15 cellular contexts compared by ENCODE assay signal in the genomic region with DNA sequence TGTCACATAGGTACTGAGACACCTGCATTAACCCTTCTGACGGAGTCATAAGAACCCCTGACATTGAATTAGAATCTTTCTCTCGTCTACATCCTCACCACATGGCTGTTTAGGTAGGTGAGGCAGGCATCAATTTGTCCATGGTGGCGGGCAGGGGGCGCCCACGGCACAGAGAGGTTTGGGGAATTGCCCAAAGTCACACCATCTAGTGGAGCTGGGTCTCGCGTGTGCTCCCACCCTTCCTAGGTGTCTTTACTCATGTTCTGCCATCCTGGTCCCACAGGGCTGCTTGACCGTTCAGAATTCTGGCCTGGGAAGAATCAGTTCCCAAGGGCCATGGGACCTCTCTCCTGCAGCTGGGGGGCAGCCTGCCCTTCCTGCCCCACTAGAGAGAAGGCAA. TPM values are rescaled to one million over a fixed set of nuclear protein-coding genes. Genes with fewer than 3 reads are reported as not detected.
DNase-seq lines count a peak whose midpoint lies in the region; ATAC-seq, FAIRE-seq and TF ChIP-seq lines count a peak whose summit lies in the region.
"Had no signal": no experiment of that assay in that cellular context is flagged by ENCODE, and none has a peak within 500 bp of the region (broad histone marks: within the 10 kb centered on the region; RNA-seq: fewer than 3 reads in every experiment).

No MANE protein-coding gene starts in this region.

- H3K36me3 ChIP-seq in left ventricle myocardium inferior, result no peaks in the 10 kb centered on the region
- H3K36me3 ChIP-seq in GM12878 (ENCODE audit: control insufficient read depth in 2 of 2, insufficient read depth in 2 of 2, low read length in 1 of 2), result no peaks in the 10 kb centered on the region
- H3K36me3 ChIP-seq: prostate gland had no signal

- no peak overlapping the region for H2AFZ ChIP-seq in GM12878 (ENCODE audit: control insufficient read depth, low read depth, low read length)

- TF ChIP-seq POLR2A in GM12878 (IDR thresholded peaks at IDR 0.05; ENCODE audit: low read depth, low read length), result no peak

- no peak for TF ChIP-seq CTCF in left ventricle myocardium inferior (IDR thresholded peaks at IDR 0.05; ENCODE audit: borderline replicate concordance)
- TF ChIP-seq CTCF in GM12878 (IDR thresholded peaks at IDR 0.05 in 2 of 3, conservative IDR thresholded peaks at IDR 0.05 in 1 of 3; ENCODE audit: control insufficient read depth in 2 of 3, extremely low read depth in 1 of 3, insufficient read depth in 1 of 3, low read depth in 3 of 3, low read length in 3 of 3), result peak; percentile 39 to 53 (median 49); a peak in 4 of 6 replicates

- SMC1A ChIA-PET in GM12878 (lab: Charles Lee; ENCODE audit: uncharacterized antibody, unreplicated experiment), result interaction anchor here (1.1 to 2.1 kb wide), 7 partner anchors 10 to 274 kb away, joined by 3 to 8 read pairs (median 4); no protein-coding TSS in a partner anchor

- WGBS in GM12878 (ENCODE audit: insufficient coverage, insufficient replicate concordance, low lambda C conversion rate, missing lambda C conversion rate), result 44% methylated on average over 8 of the region's 8 CpGs

- H3K79me2 ChIP-seq in GM12878 (ENCODE audit: control insufficient read depth, insufficient read depth, low read length), result no peaks in the 10 kb centered on the region

- ATAC-seq in Right ventricle myocardium superior (ENCODE audit: poor library complexity) (no peak), GM12878 (peak; percentile 73), GM19452 (IDR thresholded peaks at IDR 0.05; ENCODE audit: unreplicated experiment) (no peak)
- ATAC-seq: body of pancreas had no signal

- no peak for TF ChIP-seq EP300 in GM12878 (IDR thresholded peaks at IDR 0.05; ENCODE audit: borderline replicate concordance in 1 of 2, control insufficient read depth in 1 of 2, low read depth in 2 of 2, low read length in 2 of 2)

- H3K27ac ChIP-seq in left ventricle myocardium inferior (replicated peaks) (peak overlapping the region; percentile 87), GM12878 (ENCODE audit: control insufficient read depth, insufficient read depth) (no peak overlapping the region)
- H3K27ac ChIP-seq: body of pancreas, prostate gland had no signal

- DNase-seq in left ventricle myocardium inferior, result no peak
- no peak for DNase-seq in Right ventricle myocardium superior
- no peak for DNase-seq in GM12878 (ENCODE audit: low read depth, low spot score)
- DNase-seq in ureter (ENCODE audit: low spot score), result no peak
- DNase-seq in medulla oblongata (ENCODE audit: extremely low spot score), result no peak
- DNase-seq: activated CD4-positive, CD25-positive, alpha-beta regulatory T cell treated with anti-CD3 and anti-CD28 coated beads, Interleukin-2, amount 50 U/mL, for 72 hours; body of pancreas; hypothalamus; NCI-H1105 treated with DMSO at 0.1 percent for 48 hours; NCI-H69; stimulated activated CD4-positive, alpha-beta T cell treated with anti-CD3 and anti-CD28 coated beads, Interleukin-4, amount 100 ng/mL, for 4 hours had no signal

- POLR2A ChIA-PET in GM12878 (lab: Charles Lee), result interaction anchor here (0.6 to 0.7 kb wide), 2 partner anchors 44 to 189 kb away, joined by 4 read pairs; no protein-coding TSS in a partner anchor

- H3K9me3 ChIP-seq in left ventricle myocardium inferior (replicated peaks) (no peaks in the 10 kb centered on the region), GM12878 (replicated peaks; ENCODE audit: control insufficient read depth, insufficient read depth, low read length) (no peaks in the 10 kb centered on the region)
- H3K9me3 ChIP-seq: body of pancreas, prostate gland had no signal

- H4K20me1 ChIP-seq in GM12878 (ENCODE audit: control insufficient read depth, insufficient read depth), result no peaks in the 10 kb centered on the region

- in situ Hi-C loops in GM12878 (cut with MboI), result no loop called here

- no peak overlapping the region for H3K4me3 ChIP-seq in left ventricle myocardium inferior
- H3K4me3 ChIP-seq in GM12878, result no peak overlapping the region
- H3K4me3 ChIP-seq: body of pancreas, prostate gland had no signal

- CTCF ChIA-PET in GM12878 (lab: Yijun Ruan, JAX), result interaction anchor here (0.6 to 6.1 kb wide), 14 partner anchors 10 to 276 kb away, joined by 3 to 30 read pairs (median 3); partner anchors contain the start of gene RHOV

- H3K9ac ChIP-seq in GM12878 (ENCODE audit: control insufficient read depth, insufficient read depth, low read length), result no peak overlapping the region

- H3K4me1 ChIP-seq in left ventricle myocardium inferior, result peaks cover 48% of the 10 kb centered on the region
- peaks cover 9% of the 10 kb centered on the region for H3K4me1 ChIP-seq in GM12878 (ENCODE audit: control insufficient read depth, insufficient read depth, low read length)
- H3K4me1 ChIP-seq: body of pancreas, prostate gland had no signal

- H3K27me3 ChIP-seq in left ventricle myocardium inferior (ENCODE audit: low read depth) (no peaks in the 10 kb centered on the region), GM12878 (replicated peaks in 1 of 2; ENCODE audit: control insufficient read depth in 2 of 2, insufficient read depth in 2 of 2, low read length in 1 of 2) (no peaks in the 10 kb centered on the region; a peak in 1 of 4 replicates)
- H3K27me3 ChIP-seq: body of pancreas had no signal

- RAD21 ChIA-PET in GM12878 (lab: Charles Lee; ENCODE audit: unreplicated experiment), result interaction anchor here (0.6 to 1.3 kb wide), 6 partner anchors 27 to 270 kb away, joined by 3 to 7 read pairs (median 3); no protein-coding TSS in a partner anchor

- H3K4me2 ChIP-seq in GM12878 (ENCODE audit: control insufficient read depth, insufficient read depth), result no peak overlapping the region

- no peak for FAIRE-seq in GM12878 (lab: Jason Lieb, UNC)
- FAIRE-seq: endometrium had no signal

- no TSS peak for BruUV-seq in GM12878 (replicated peaks; lab: Mats Ljungman, UMichigan)

- peak; percentile 24; the same call in 1 of the 2 replicates for TF ChIP-seq RAD21 in GM12878 (IDR thresholded peaks at IDR 0.05; ENCODE audit: insufficient read depth, low read depth, low read length)

- intact Hi-C loops in left ventricle myocardium inferior (cut with micrococcal nuclease) (no loop called here), Right ventricle myocardium superior (cut with DNase I) (no loop called here), GM12878 (cut with micrococcal nuclease; ENCODE audit: unreplicated experiment) (no loop called here)

RNA-seq across cellular contexts. Expression of gene DLL4, which starts 14.7 kb away (rescaled TPM):
- total RNA-seq in left ventricle myocardium inferior, result 11.1 TPM
- total RNA-seq in Right ventricle myocardium superior, result 10.7 TPM
- 8.1 and 8.2 TPM in 2 replicates for total RNA-seq in GM12878 (2013; cell fraction: nucleolus; rRNA removed)
- 0.05 TPM in 1 of 2 replicates, not detected in the other for total RNA-seq in GM12878 (2014; rRNA removed)
- total RNA-seq in GM12878 (2014; rRNA removed; fragmentation: Illumina TruSeq; extraction: Trizol), result 0.04 TPM in 1 of 2 replicates, not detected in the other
- total RNA-seq in GM12878 (2021), result 0.08 TPM in 1 of 2 replicates, not detected in the other
- polyA plus RNA-seq in GM12878 (2011; ENCODE audit: low read depth), result not detected
- polyA plus RNA-seq in GM12878 (2011; rRNA removed), result 0.10 and 0.12 TPM in 2 replicates
- 0.27 TPM in 2 replicates for polyA plus RNA-seq in GM12878 (2011; cell fraction: cytosol; rRNA removed)
- polyA plus RNA-seq in GM12878 (2011; cell fraction: nucleus; rRNA removed), result 0.69 and 0.99 TPM in 2 replicates
- polyA plus RNA-seq in GM12878 (2012), result 0.07 and 0.13 TPM in 2 replicates
- not detected in 2 replicates for polyA plus RNA-seq in GM12878 (2014; fragmentation: Illumina TruSeq; extraction: Trizol)
- polyA plus RNA-seq in GM12878 (2014; fragmentation: Nextera tagmentation; extraction: Ambion mirVana), result not detected
- 0.06 TPM in 1 of 2 replicates, not detected in the other for polyA plus RNA-seq in GM12878 (2014; rRNA removed)
- polyA plus RNA-seq in GM12878 (2016; fragmentation: Nextera tagmentation; extraction: Ambion mirVana), result under 1 TPM in 1 of 2 experiments, not detected in 1; 0.16 TPM
- polyA minus RNA-seq in GM12878 (2011; rRNA and poly(A)+ RNA removed), result 0.15 and 0.37 TPM in 2 replicates
- polyA minus RNA-seq in GM12878 (2011; cell fraction: cytosol; rRNA and poly(A)+ RNA removed), result not detected in 2 replicates
- 0.38 and 0.48 TPM in 2 replicates for polyA minus RNA-seq in GM12878 (2011; cell fraction: nucleus; rRNA and poly(A)+ RNA removed)
- total RNA-seq in ureter, result 15.2 TPM
- total RNA-seq: Daoy had no signal

RNA-seq across cellular contexts. Expression of gene VPS18, which starts 20.2 kb away (rescaled TPM):
- 21.3 TPM for total RNA-seq in left ventricle myocardium inferior
- 18.4 TPM for total RNA-seq in Right ventricle myocardium superior
- total RNA-seq in GM12878 (2013; cell fraction: nucleolus; rRNA removed), result 18.9 and 20.9 TPM in 2 replicates
- total RNA-seq in GM12878 (2014; rRNA removed), result 18.3 and 18.5 TPM in 2 replicates
- 9.0 and 10.0 TPM in 2 replicates for total RNA-seq in GM12878 (2014; rRNA removed; fragmentation: Illumina TruSeq; extraction: Trizol)
- 19.8 and 20.3 TPM in 2 replicates for total RNA-seq in GM12878 (2021)
- 5.9 TPM for polyA plus RNA-seq in GM12878 (2011; ENCODE audit: low read depth)
- 4.3 and 9.7 TPM in 2 replicates for polyA plus RNA-seq in GM12878 (2011; rRNA removed)
- 14.5 and 17.7 TPM in 2 replicates for polyA plus RNA-seq in GM12878 (2011; cell fraction: cytosol; rRNA removed)
- 18.8 and 21.0 TPM in 2 replicates for polyA plus RNA-seq in GM12878 (2011; cell fraction: nucleus; rRNA removed)
- 10.1 and 11.1 TPM in 2 replicates for polyA plus RNA-seq in GM12878 (2012)
- polyA plus RNA-seq in GM12878 (2014; fragmentation: Illumina TruSeq; extraction: Trizol), result 3.8 and 7.9 TPM in 2 replicates
- polyA plus RNA-seq in GM12878 (2014; fragmentation: Nextera tagmentation; extraction: Ambion mirVana), result 1 to 10 TPM in 1 of 2 experiments, under 1 TPM in 1; 0.71 to 1.7 TPM
- polyA plus RNA-seq in GM12878 (2014; rRNA removed), result 11.3 and 12.7 TPM in 2 replicates
- polyA plus RNA-seq in GM12878 (2016; fragmentation: Nextera tagmentation; extraction: Ambion mirVana), result 10 to 100 TPM; 16.0 to 20.4 TPM
- polyA minus RNA-seq in GM12878 (2011; rRNA and poly(A)+ RNA removed), result 30.4 and 40.0 TPM in 2 replicates
- polyA minus RNA-seq in GM12878 (2011; cell fraction: cytosol; rRNA and poly(A)+ RNA removed), result 13.0 and 13.4 TPM in 2 replicates
- 8.7 and 17.9 TPM in 2 replicates for polyA minus RNA-seq in GM12878 (2011; cell fraction: nucleus; rRNA and poly(A)+ RNA removed)
- 30.0 TPM for total RNA-seq in ureter

RNA-seq across cellular contexts. Expression of gene CHAC1, which starts 38.8 kb away (rescaled TPM):
- total RNA-seq in left ventricle myocardium inferior (1.3 TPM), Right ventricle myocardium superior (0.46 TPM), GM12878 (2014; rRNA removed) (4.7 and 4.9 TPM in 2 replicates), GM12878 (2014; rRNA removed; fragmentation: Illumina TruSeq; extraction: Trizol) (2.0 and 2.1 TPM in 2 replicates), GM12878 (2021) (3.8 and 4.7 TPM in 2 replicates), ureter (9.2 TPM)
- total RNA-seq in GM12878 (2013; cell fraction: nucleolus; rRNA removed), result 3.4 and 4.0 TPM in 2 replicates
- 6.4 TPM for polyA plus RNA-seq in GM12878 (2011; ENCODE audit: low read depth)
- polyA plus RNA-seq in GM12878 (2011; rRNA removed) (1.9 and 2.8 TPM in 2 replicates), GM12878 (2014; fragmentation: Illumina TruSeq; extraction: Trizol) (0.68 and 1.8 TPM in 2 replicates), GM12878 (2014; fragmentation: Nextera tagmentation; extraction: Ambion mirVana) (under 1 TPM; 0.37 to 0.73 TPM), GM12878 (2014; rRNA removed) (5.7 and 5.9 TPM in 2 replicates), GM12878 (2016; fragmentation: Nextera tagmentation; extraction: Ambion mirVana) (1 to 10 TPM; 3.9 to 4.8 TPM)
- 7.0 and 7.3 TPM in 2 replicates for polyA plus RNA-seq in GM12878 (2011; cell fraction: cytosol; rRNA removed)
- polyA plus RNA-seq in GM12878 (2011; cell fraction: nucleus; rRNA removed), result 4.0 and 7.6 TPM in 2 replicates
- polyA plus RNA-seq in GM12878 (2012), result 8.1 and 11.6 TPM in 2 replicates
- polyA minus RNA-seq in GM12878 (2011; rRNA and poly(A)+ RNA removed), result 4.8 and 8.7 TPM in 2 replicates
- polyA minus RNA-seq in GM12878 (2011; cell fraction: cytosol; rRNA and poly(A)+ RNA removed), result 5.0 and 5.9 TPM in 2 replicates
- 7.1 and 9.2 TPM in 2 replicates for polyA minus RNA-seq in GM12878 (2011; cell fraction: nucleus; rRNA and poly(A)+ RNA removed)

RNA-seq across cellular contexts. Expression of gene RHOV, which starts 40.5 kb away (rescaled TPM):
- total RNA-seq in left ventricle myocardium inferior (not detected), Right ventricle myocardium superior (not detected), GM12878 (2014; rRNA removed) (11.5 and 13.0 TPM in 2 replicates), GM12878 (2014; rRNA removed; fragmentation: Illumina TruSeq; extraction: Trizol) (6.9 and 7.3 TPM in 2 replicates), GM12878 (2021) (13.3 and 15.0 TPM in 2 replicates), ureter (31.4 TPM)
- 35.3 and 37.1 TPM in 2 replicates for total RNA-seq in GM12878 (2013; cell fraction: nucleolus; rRNA removed)
- polyA plus RNA-seq in GM12878 (2011; ENCODE audit: low read depth), result 4.9 TPM
- polyA plus RNA-seq in GM12878 (2011; rRNA removed) (30.2 and 39.3 TPM in 2 replicates), GM12878 (2014; fragmentation: Illumina TruSeq; extraction: Trizol) (7.6 and 7.8 TPM in 2 replicates), GM12878 (2014; fragmentation: Nextera tagmentation; extraction: Ambion mirVana) (1 to 10 TPM in 1 of 2 experiments, under 1 TPM in 1; 0.24 to 1.3 TPM), GM12878 (2014; rRNA removed) (15.7 and 16.5 TPM in 2 replicates), GM12878 (2016; fragmentation: Nextera tagmentation; extraction: Ambion mirVana) (10 to 100 TPM in 1 of 2 experiments, 1 to 10 TPM in 1; 8.2 to 10.5 TPM)
- 39.3 and 50.0 TPM in 2 replicates for polyA plus RNA-seq in GM12878 (2011; cell fraction: cytosol; rRNA removed)
- 30.7 and 31.8 TPM in 2 replicates for polyA plus RNA-seq in GM12878 (2011; cell fraction: nucleus; rRNA removed)
- polyA plus RNA-seq in GM12878 (2012), result 8.8 and 14.8 TPM in 2 replicates
- 17.9 and 35.2 TPM in 2 replicates for polyA minus RNA-seq in GM12878 (2011; rRNA and poly(A)+ RNA removed)
- polyA minus RNA-seq in GM12878 (2011; cell fraction: cytosol; rRNA and poly(A)+ RNA removed), result 13.5 and 20.2 TPM in 2 replicates
- 21.9 and 25.2 TPM in 2 replicates for polyA minus RNA-seq in GM12878 (2011; cell fraction: nucleus; rRNA and poly(A)+ RNA removed)
